In genomic region chr14:94129758-94130414, GRCh38 we compare ENCODE assay signal across 8 cellular contexts. TPM values are rescaled to one million over a fixed set of nuclear protein-coding genes. Genes with fewer than 3 reads are reported as not detected.
DNase-seq lines count a peak whose midpoint lies in the region; ATAC-seq and TF ChIP-seq lines count a peak whose summit lies in the region.

No MANE protein-coding gene starts in this region.

- H3K9me3 ChIP-seq in liver (ENCODE audit: control insufficient read depth in 4 of 4, low read length in 3 of 4): no peaks in the 10 kb centered on the region
- no peaks in the 10 kb centered on the region for H3K9me3 ChIP-seq in stomach

- no peak for TF ChIP-seq RAD21 in liver (IDR thresholded peaks at IDR 0.05)

- intact Hi-C loops in stomach (cut with DNase I; ENCODE audit: low total_unique reads): no loop called here

- H3K4me3 ChIP-seq in LNCaP clone FGC (ENCODE audit: low read depth, low read length): peak overlapping the region; percentile 37; the same call in 1 of the 2 replicates
- peak overlapping the region in 2 of 3 donors; percentile 46 to 55 for H3K4me3 ChIP-seq in liver (ENCODE audit: low read depth in 1 of 3, low read length in 3 of 3)
- H3K4me3 ChIP-seq in stomach: peak overlapping the region; percentile 48 to 58 (median 53)

- TF ChIP-seq POLR2A in stomach (IDR thresholded peaks at IDR 0.05): no peak

- H3K4me1 ChIP-seq in liver (ENCODE audit: control insufficient read depth in 4 of 4, insufficient read depth in 4 of 4, low read length in 3 of 4): peaks cover 0 to 8% (median 5%) of the 10 kb centered on the region in 4 donors
- H3K4me1 ChIP-seq in stomach: peaks cover 7 to 25% (median 15%) of the 10 kb centered on the region in 4 donors

- WGBS in liver: 3% methylated on average over 12 of the region's 12 CpGs
- WGBS in stomach, 5 donors: 0 to 1% (median 1%) methylated on average over 12 of the region's 12 CpGs

- TF ChIP-seq CTCF in LNCaP clone FGC (IDR thresholded peaks at IDR 0.05; ENCODE audit: control insufficient read depth, extremely low read depth, insufficient read depth) (no peak), liver (IDR thresholded peaks at IDR 0.05; ENCODE audit: low read depth, low read length, missing input control) (no peak), stomach (IDR thresholded peaks at IDR 0.05) (no peak)

- H3K27me3 ChIP-seq in liver (ENCODE audit: control insufficient read depth in 4 of 4, insufficient read depth in 4 of 4, low read length in 3 of 4): no peaks in the 10 kb centered on the region
- peaks cover 0 to 13% (median 0%) of the 10 kb centered on the region in 3 donors for H3K27me3 ChIP-seq in stomach

- TF ChIP-seq EP300 in stomach (IDR thresholded peaks at IDR 0.05): no peak

- H3K27ac ChIP-seq in liver (ENCODE audit: low read depth in 1 of 2, low read length in 2 of 2) (no peak overlapping the region), stomach (peak overlapping the region; percentile 43 to 88 (median 75))

- DNase-seq in EH (ENCODE audit: low read depth): peak; percentile 61
- no peak for DNase-seq in LNCaP clone FGC (ENCODE audit: low read depth)
- DNase-seq in T-helper 22 cell (ENCODE audit: low read depth): peak; percentile 13
- DNase-seq in effector CD8-positive, alpha-beta T cell (lab: John Stamatoyannopoulos, UW): peak; percentile 17
- DNase-seq in stomach: no peak
- no peak for DNase-seq in T1000 (lab: John Stamatoyannopoulos, UW)

- no peak for ATAC-seq in HG02588 (IDR thresholded peaks at IDR 0.05; ENCODE audit: unreplicated experiment)

- peak overlapping the region; percentile 11 to 25 for H3K9ac ChIP-seq in liver (ENCODE audit: low read depth in 1 of 2, low read length in 2 of 2)

- H3K36me3 ChIP-seq in liver (ENCODE audit: control insufficient read depth in 4 of 4, insufficient read depth in 3 of 4, low read depth in 1 of 4, low read length in 3 of 4) (no peaks in the 10 kb centered on the region), stomach (peaks cover 0 to 25% (median 5%) of the 10 kb centered on the region in 4 donors)

TF ChIP-seq in liver, 16 proteins besides CTCF, POLR2A, EP300 and RAD21:
- no peak for TF ChIP-seq FOXA1 (IDR thresholded peaks at IDR 0.05)
- peak; percentile 21 for TF ChIP-seq YY1 (IDR thresholded peaks at IDR 0.05)

RNA-seq across cellular contexts. Expression of gene IFI27L2, which starts 0.5 kb away (rescaled TPM):
- total RNA-seq in liver: 1 to 10 TPM; 1.7 to 6.1 TPM
- polyA plus RNA-seq in liver: 1 to 10 TPM; 6.0 to 7.2 TPM
- 10 to 100 TPM in 3 of 5 donors, 1 to 10 TPM in 2; 4.9 to 61.7 (median 24.8) TPM for total RNA-seq in stomach
- polyA plus RNA-seq in stomach: 100 to 1,000 TPM in 2 of 3 donors, 10 to 100 TPM in 1; 87.8 to 133 (median 103) TPM

RNA-seq across cellular contexts. Expression of gene IFI27, which starts 19.4 kb away (rescaled TPM):
- total RNA-seq in liver: 10 to 100 TPM; 12.7 to 25.8 TPM
- polyA plus RNA-seq in liver: 100 to 1,000 TPM in 1 of 2 donors, 10 to 100 TPM in 1; 58.6 to 170 TPM
- total RNA-seq in stomach: 100 to 1,000 TPM in 3 of 5 donors, 10 to 100 TPM in 2; 12.9 to 276 (median 118) TPM
- 1,000 to 10,000 TPM in 1 of 3 donors, 100 to 1,000 TPM in 2; 292 to 1,115 (median 874) TPM for polyA plus RNA-seq in stomach

RNA-seq across cellular contexts. Expression of gene PPP4R4, which starts 44.2 kb away (rescaled TPM):
- 1 to 10 TPM in 1 of 2 donors, under 1 TPM in 1; 0.67 to 1.3 TPM for total RNA-seq in liver
- 1 to 10 TPM in 1 of 2 donors, under 1 TPM in 1; 0.52 to 2.4 TPM for polyA plus RNA-seq in liver
- total RNA-seq in stomach: 10 to 100 TPM in 1 of 5 donors, 1 to 10 TPM in 1, under 1 TPM in 2, not detected in 1; under 0.01 to 11.7 (median 0.77) TPM
- polyA plus RNA-seq in stomach: 1 to 10 TPM in 1 of 3 donors, under 1 TPM in 2; 0.28 to 1.1 (median 0.50) TPM

RNA-seq across cellular contexts. Expression of gene IFI27L1, which starts 48.8 kb away (rescaled TPM):
- total RNA-seq in liver (1 to 10 TPM; 3.7 to 4.4 TPM), stomach (10 to 100 TPM in 2 of 5 donors, 1 to 10 TPM in 2, not detected in 1; 1.6 to 17.1 (median 9.3) TPM)
- polyA plus RNA-seq in liver (1 to 10 TPM; 6.8 to 8.1 TPM), stomach (10 to 100 TPM in 2 of 3 donors, 1 to 10 TPM in 1; 9.9 to 33.7 (median 23.5) TPM)

RNA-seq across cellular contexts. Expression of gene DDX24, which starts 48.9 kb away (rescaled TPM):
- total RNA-seq in liver (10 to 100 TPM; 33.8 to 53.2 TPM), stomach (100 to 1,000 TPM in 2 of 5 donors, 10 to 100 TPM in 3; 39.1 to 236 (median 84.4) TPM)
- polyA plus RNA-seq in liver (10 to 100 TPM; 42.5 to 59.7 TPM), stomach (10 to 100 TPM; 47.4 to 73.8 (median 61.2) TPM)

Comparison
In these comparisons a context has a peak if more than half of its experiments do, and no peak if none do; other contexts are left out.
1. DNase-seq: peak in EH (single experiment), T-helper 22 cell (single experiment) and effector CD8-positive, alpha-beta T cell (single experiment); none in LNCaP clone FGC (single experiment), stomach (single experiment) and T1000 (single experiment).
2. H3K27ac ChIP-seq: peak in stomach (5 of 5); none in liver (0 of 2).
3. Peak in every context shown above with its lines, with median percentiles within 50 percentile points of each other: H3K4me3 ChIP-seq.